In the genomic region with DNA sequence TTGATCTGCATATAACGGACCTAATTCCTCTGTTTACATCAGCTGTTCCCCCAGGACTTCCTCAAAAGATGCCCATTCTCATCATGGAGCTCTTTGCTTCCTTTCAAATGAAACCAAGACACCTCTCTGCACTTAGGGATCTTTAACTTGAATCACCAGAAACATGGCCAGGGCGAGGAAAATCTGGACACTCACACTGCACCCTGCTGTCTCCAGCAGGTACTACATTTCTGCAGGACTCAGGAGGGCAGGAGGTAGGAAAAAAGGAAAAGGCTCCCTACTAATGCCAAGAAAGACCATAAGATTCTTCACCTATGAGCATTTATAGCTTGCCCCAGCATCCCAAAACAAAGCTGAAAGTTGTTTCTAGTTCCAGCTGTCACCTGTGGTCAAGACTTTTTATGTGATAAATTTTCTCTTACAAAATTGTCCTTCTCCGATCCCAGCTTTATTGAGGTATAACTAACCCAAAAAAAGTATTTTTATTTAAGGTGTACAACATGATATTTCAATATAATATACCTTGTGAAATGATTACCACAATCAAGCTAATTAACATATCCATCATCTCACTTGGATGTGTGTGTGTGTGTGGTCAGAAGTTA, we compare ENCODE assay signal across 8 cellular contexts.
DNase-seq lines count a peak whose midpoint lies in the region; ATAC-seq and TF ChIP-seq lines count a peak whose summit lies in the region.

No MANE protein-coding gene starts in this region.

- peak; percentile 16 for DNase-seq in AG04450 (ENCODE audit: low read depth, low spot score)
- DNase-seq in GM10266 (ENCODE audit: extremely low spot score): peak; percentile 43
- DNase-seq in NCI-H748 treated with DMSO at 0.1 percent for 48 hours (lab: John Stamatoyannopoulos, UW): peak; percentile 4
- peak; percentile 75 for DNase-seq in astrocyte of the hippocampus (ENCODE audit: low read depth, low spot score)
- DNase-seq in iPS-NIHi11 (ENCODE audit: low spot score): peak; percentile 78
- peak; percentile 41 to 48 for DNase-seq in stimulated activated CD4-positive, alpha-beta T cell treated with anti-CD3 and anti-CD28 coated beads, Interleukin-2, amount 100 ng/mL, for 24 hours

- no peak overlapping the region for H3K4me3 ChIP-seq in AG04450 (ENCODE audit: low read depth, low read length)

- CTCF ChIA-PET in AG04450 (lab: Charles Lee): interaction anchor here (0.5 to 2.8 kb wide), 46 partner anchors 9 to 641 kb away, joined by 3 to 34 read pairs (median 4); no protein-coding TSS in a partner anchor

- H3K27ac ChIP-seq in AG04450 (ENCODE audit: low read depth, low read length): no peak overlapping the region

- TF ChIP-seq CTCF in AG04450 (IDR thresholded peaks at IDR 0.05; ENCODE audit: low read depth, low read length) (peak; percentile 90), GM10266 (IDR thresholded peaks at IDR 0.05; ENCODE audit: control insufficient read depth, insufficient read depth, low read depth, missing control alignments) (peak; percentile 72)

- POLR2A ChIA-PET in AG04450 (lab: Yijun Ruan, JAX): no interaction called here

- ATAC-seq in GM21737 (IDR thresholded peaks at IDR 0.05; ENCODE audit: unreplicated experiment) (no peak), HG02973 (IDR thresholded peaks at IDR 0.05; ENCODE audit: unreplicated experiment) (no peak)

- no peaks in the 10 kb centered on the region for H3K9me3 ChIP-seq in AG04450 (ENCODE audit: control insufficient read depth, insufficient read depth, low read length)

- no peaks in the 10 kb centered on the region for H3K27me3 ChIP-seq in AG04450 (ENCODE audit: control insufficient read depth, insufficient read depth, low read length)

Comparison
In these comparisons a context has a peak if more than half of its experiments do, and no peak if none do; other contexts are left out.
1. DNase-seq: peak in every context shown above with its lines; median percentile 78 in iPS-NIHi11; 75 in astrocyte of the hippocampus; 44 in stimulated activated CD4-positive, alpha-beta T cell treated with anti-CD3 and anti-CD28 coated beads, Interleukin-2, amount 100 ng/mL, for 24 hours; 43 in GM10266; 16 in AG04450; 4 in NCI-H748 treated with DMSO at 0.1 percent for 48 hours.